ENCODE assay signal across 8 cellular contexts in genomic region chr10:123994417-123995081, GRCh38.
DNase-seq lines count a peak whose midpoint lies in the region; ATAC-seq lines count a peak whose summit lies in the region.

No MANE protein-coding gene starts in this region.

- no peak overlapping the region for H3K27ac Mint-ChIP-seq in activated CD8-positive, alpha-beta T cell treated with anti-CD3 and anti-CD28 coated beads, Interleukin-2, amount 10 ng/mL, durations not matched to agents 7 days and 5 days

- H3K27me3 Mint-ChIP-seq in activated CD8-positive, alpha-beta T cell treated with anti-CD3 and anti-CD28 coated beads, Interleukin-2, amount 10 ng/mL, durations not matched to agents 7 days and 5 days (ENCODE audit: low read depth) = peaks cover 42% of the 10 kb centered on the region

- no peaks in the 10 kb centered on the region for H3K9me3 Mint-ChIP-seq in activated CD8-positive, alpha-beta T cell treated with anti-CD3 and anti-CD28 coated beads, Interleukin-2, amount 10 ng/mL, durations not matched to agents 7 days and 5 days (ENCODE audit: insufficient read depth)

- peak; percentile 54 for ATAC-seq in HG03025 (IDR thresholded peaks at IDR 0.05; ENCODE audit: low FRiP score, unreplicated experiment)
- peak; percentile 84 for ATAC-seq in activated CD8-positive, alpha-beta T cell treated with anti-CD3 and anti-CD28 coated beads, Interleukin-2, amount 10 ng/mL, durations not matched to agents 7 days and 5 days

- peaks cover 8% of the 10 kb centered on the region for H3K4me1 Mint-ChIP-seq in activated CD8-positive, alpha-beta T cell treated with anti-CD3 and anti-CD28 coated beads, Interleukin-2, amount 10 ng/mL, durations not matched to agents 7 days and 5 days (ENCODE audit: low read depth)

- POLR2A ChIA-PET in activated CD8-positive, alpha-beta T cell treated with anti-CD3 and anti-CD28 coated beads, Interleukin-2, amount 10 ng/mL, durations not matched to agents 7 days and 5 days (lab: Charles Lee) = no interaction called here

- H3K36me3 Mint-ChIP-seq in activated CD8-positive, alpha-beta T cell treated with anti-CD3 and anti-CD28 coated beads, Interleukin-2, amount 10 ng/mL, durations not matched to agents 7 days and 5 days (ENCODE audit: low read depth) = no peaks in the 10 kb centered on the region

- CTCF ChIA-PET in activated CD8-positive, alpha-beta T cell treated with anti-CD3 and anti-CD28 coated beads, Interleukin-2, amount 10 ng/mL, durations not matched to agents 7 days and 5 days (lab: Charles Lee) = interaction anchor here (0.7 to 9.8 kb wide), 41 partner anchors 9 to 419 kb away, joined by 3 to 155 read pairs (median 4); no protein-coding TSS in a partner anchor

- peak; percentile 90 for DNase-seq in EL
- peak; percentile 55 for DNase-seq in NCI-H510A (lab: John Stamatoyannopoulos, UW)
- peak; percentile 81 for DNase-seq in activated CD8-positive, alpha-beta T cell treated with anti-CD3 and anti-CD28 coated beads, Interleukin-2, amount 10 ng/mL, durations not matched to agents 7 days and 5 days
- DNase-seq in effector CD4-positive, alpha-beta T cell = peak; percentile 69
- DNase-seq in lung microvascular endothelial cell (ENCODE audit: low read depth in 2 of 2) = peak; percentile 64 to 83
- DNase-seq in stimulated activated CD4-positive, alpha-beta T cell treated with anti-CD3 and anti-CD28 coated beads, TNF-alpha, amount 100 ng/mL, for 24 hours (ENCODE audit: low read depth in 3 of 3) = peak; percentile 59 to 79 (median 62)
- DNase-seq in NCI-H446 treated with DMSO at 0.1 percent for 48 hours (lab: John Stamatoyannopoulos, UW) = no peak

- H3K4me3 Mint-ChIP-seq in activated CD8-positive, alpha-beta T cell treated with anti-CD3 and anti-CD28 coated beads, Interleukin-2, amount 10 ng/mL, durations not matched to agents 7 days and 5 days = no peak overlapping the region
